8 cellular contexts compared by ENCODE assay signal in genomic region chr20:41339957-41340326, GRCh38.
DNase-seq lines count a peak whose midpoint lies in the region; TF ChIP-seq lines count a peak whose summit lies in the region.

No MANE protein-coding gene starts in this region.

- peaks cover 17% of the 10 kb centered on the region for H3K27me3 Mint-ChIP-seq in nephron progenitor cell (ENCODE audit: low read depth, poor library complexity)
- peaks cover 12% of the 10 kb centered on the region for H3K27me3 Mint-ChIP-seq in stimulated activated naive CD8-positive, alpha-beta T cell treated with anti-CD3 and anti-CD28 coated beads, Interleukin-15, Interleukin-2, amounts not matched to agents 100 ng/mL and 50 ng/mL, for 24 hours

- H3K36me3 ChIP-seq in BLaER1: no peaks in the 10 kb centered on the region

- H3K27ac ChIP-seq in BLaER1 (no peak overlapping the region), RWPE1 (peak overlapping the region; percentile 83)

- H3K36me3 Mint-ChIP-seq in nephron progenitor cell (ENCODE audit: low read depth): no peaks in the 10 kb centered on the region
- H3K36me3 Mint-ChIP-seq in stimulated activated naive CD8-positive, alpha-beta T cell treated with anti-CD3 and anti-CD28 coated beads, Interleukin-15, Interleukin-2, amounts not matched to agents 100 ng/mL and 50 ng/mL, for 24 hours (ENCODE audit: low read depth): no peaks in the 10 kb centered on the region

- H3K9me3 ChIP-seq in BLaER1: no peaks in the 10 kb centered on the region

- no peak overlapping the region for H3K9ac ChIP-seq in BLaER1

- peaks cover 8% of the 10 kb centered on the region for H3K4me1 ChIP-seq in BLaER1

- CTCF ChIA-PET in RWPE1 (lab: Yijun Ruan, JAX): interaction anchor here (0.6 to 5.4 kb wide), 61 partner anchors 9 to 1841 kb away, joined by 3 to 96 read pairs (median 4); no protein-coding TSS in a partner anchor

- H4K20me1 ChIP-seq in BLaER1: no peaks in the 10 kb centered on the region

- H3K4me1 Mint-ChIP-seq in nephron progenitor cell: peaks cover 33% of the 10 kb centered on the region
- peaks cover 5% of the 10 kb centered on the region for H3K4me1 Mint-ChIP-seq in stimulated activated naive CD8-positive, alpha-beta T cell treated with anti-CD3 and anti-CD28 coated beads, Interleukin-15, Interleukin-2, amounts not matched to agents 100 ng/mL and 50 ng/mL, for 24 hours (ENCODE audit: low read depth)

- POLR2A ChIA-PET in RWPE1 (lab: Yijun Ruan, JAX; ENCODE audit: low non-redundant PET): interaction anchor here (0.6 to 1.4 kb wide), 3 partner anchors 80 to 353 kb away, joined by 3 read pairs; no protein-coding TSS in a partner anchor

- peak overlapping the region; percentile 83 for H3K4me3 Mint-ChIP-seq in nephron progenitor cell
- peak overlapping the region; percentile 77 for H3K4me3 Mint-ChIP-seq in stimulated activated naive CD8-positive, alpha-beta T cell treated with anti-CD3 and anti-CD28 coated beads, Interleukin-15, Interleukin-2, amounts not matched to agents 100 ng/mL and 50 ng/mL, for 24 hours

- peak overlapping the region; percentile 46 for H3K4me2 ChIP-seq in BLaER1

- H3K9me3 Mint-ChIP-seq in nephron progenitor cell: no peaks in the 10 kb centered on the region
- no peaks in the 10 kb centered on the region for H3K9me3 Mint-ChIP-seq in stimulated activated naive CD8-positive, alpha-beta T cell treated with anti-CD3 and anti-CD28 coated beads, Interleukin-15, Interleukin-2, amounts not matched to agents 100 ng/mL and 50 ng/mL, for 24 hours

- H3K4me3 ChIP-seq in BLaER1 (no peak overlapping the region), foreskin fibroblast (ENCODE audit: low read depth in 1 of 2, low read length in 2 of 2) (peak overlapping the region; percentile 54 to 69)

- no peak overlapping the region for H3K27ac Mint-ChIP-seq in nephron progenitor cell
- H3K27ac Mint-ChIP-seq in stimulated activated naive CD8-positive, alpha-beta T cell treated with anti-CD3 and anti-CD28 coated beads, Interleukin-15, Interleukin-2, amounts not matched to agents 100 ng/mL and 50 ng/mL, for 24 hours: peak overlapping the region; percentile 75

- peak; percentile 89 for TF ChIP-seq CTCF in GM20000 (IDR thresholded peaks at IDR 0.05; ENCODE audit: extremely low read depth, missing control alignments)
- TF ChIP-seq CTCF in RWPE1 (conservative IDR thresholded peaks at IDR 0.05; ENCODE audit: low read depth): peak; percentile 100
- peak; percentile 93 for TF ChIP-seq CTCF in foreskin fibroblast (IDR thresholded peaks at IDR 0.05; ENCODE audit: low read depth, low read length)
- peak; percentile 99 for TF ChIP-seq CTCF in nephron progenitor cell (IDR thresholded peaks at IDR 0.05)

- DNase-seq in GM20000 (ENCODE audit: low spot score) (peak; percentile 86), LoVo (ENCODE audit: low spot score) (peak; percentile 89), RWPE1 (ENCODE audit: low spot score) (peak; percentile 95), activated gamma-delta T cell (lab: John Stamatoyannopoulos, UW) (peak; percentile 54), foreskin fibroblast (peak; percentile 46 to 84), nephron progenitor cell (peak; percentile 91)

- no peaks in the 10 kb centered on the region for H3K27me3 ChIP-seq in BLaER1
